14 cellular contexts compared by ENCODE assay signal in genomic region chr19:56162258-56162657, GRCh38. TPM values are rescaled to one million over a fixed set of nuclear protein-coding genes. Genes with fewer than 3 reads are reported as not detected.
DNase-seq lines count a peak whose midpoint lies in the region; ATAC-seq and TF ChIP-seq lines count a peak whose summit lies in the region.
"Had no signal": no experiment of that assay in that cellular context is flagged by ENCODE, and none has a peak within 500 bp of the region (broad histone marks: within the 10 kb centered on the region; RNA-seq: fewer than 3 reads in every experiment).

No MANE protein-coding gene starts in this region.

- H3K4me2 ChIP-seq in Loucy (ENCODE audit: low read depth, low read length, poor library complexity, severe bottlenecking): peak overlapping the region; percentile 39

- no peaks in the 10 kb centered on the region for H3K9me2 ChIP-seq in Loucy (replicated peaks; ENCODE audit: low read depth, low read length)

- peaks cover 24% of the 10 kb centered on the region for H3K4me1 ChIP-seq in Loucy (ENCODE audit: insufficient read depth, low read length, poor library complexity, severe bottlenecking)

- no peak overlapping the region for H3K9ac ChIP-seq in Loucy (ENCODE audit: low read depth, low read length, poor library complexity, severe bottlenecking)

- H3K27me3 ChIP-seq in Loucy (ENCODE audit: insufficient read depth, low read length, poor library complexity, severe bottlenecking): no peaks in the 10 kb centered on the region
- H3K27me3 ChIP-seq: MG63 had no signal

- ATAC-seq in memory B cell (ENCODE audit: low read depth) (peak; percentile 26), GM21576 (IDR thresholded peaks at IDR 0.05; ENCODE audit: unreplicated experiment) (no peak), GM21723 (IDR thresholded peaks at IDR 0.05; ENCODE audit: unreplicated experiment) (no peak)

- H4K20me1 ChIP-seq in Loucy (ENCODE audit: insufficient read depth, low read length, poor library complexity, severe bottlenecking): no peaks in the 10 kb centered on the region

- H3K9me3 ChIP-seq in Loucy (ENCODE audit: insufficient read depth, low read depth, low read length): no peaks in the 10 kb centered on the region
- H3K9me3 ChIP-seq: MG63 had no signal

- H2AFZ ChIP-seq in Loucy (ENCODE audit: low read length): no peak overlapping the region

- no peak for TF ChIP-seq CTCF in Loucy (conservative IDR thresholded peaks at IDR 0.05; ENCODE audit: low read length)
- TF ChIP-seq CTCF in nephron progenitor cell (IDR thresholded peaks at IDR 0.05): no peak

- H3K79me2 ChIP-seq in Loucy (ENCODE audit: insufficient read depth, low read length): no peaks in the 10 kb centered on the region

- H3K27me3 Mint-ChIP-seq in activated naive CD8-positive, alpha-beta T cell treated with anti-CD3 and anti-CD28 coated beads for 36 hours: peaks cover 8% of the 10 kb centered on the region
- H3K27me3 Mint-ChIP-seq in memory B cell (peaks cover 7% of the 10 kb centered on the region), nephron progenitor cell (ENCODE audit: low read depth, poor library complexity) (peaks cover 17% of the 10 kb centered on the region)
- H3K27me3 Mint-ChIP-seq: CD4-positive, alpha-beta T cell had no signal

- DNase-seq in ELR (ENCODE audit: low read depth): peak; percentile 54
- DNase-seq in activated naive CD8-positive, alpha-beta T cell treated with anti-CD3 and anti-CD28 coated beads for 36 hours: peak; percentile 33
- DNase-seq in memory B cell (ENCODE audit: low spot score in 2 of 2): no peak
- no peak for DNase-seq in stimulated activated naive CD4-positive, alpha-beta T cell (lab: John Stamatoyannopoulos, UW)
- DNase-seq in nephron progenitor cell: no peak
- DNase-seq: CD4-positive, alpha-beta T cell; MG63; SHP77 had no signal

- no peaks in the 10 kb centered on the region for H3K9me3 Mint-ChIP-seq in activated naive CD8-positive, alpha-beta T cell treated with anti-CD3 and anti-CD28 coated beads for 36 hours
- H3K9me3 Mint-ChIP-seq in memory B cell (peaks cover 3% of the 10 kb centered on the region), nephron progenitor cell (no peaks in the 10 kb centered on the region)
- H3K9me3 Mint-ChIP-seq: CD4-positive, alpha-beta T cell had no signal

- H3K4me3 Mint-ChIP-seq in activated naive CD8-positive, alpha-beta T cell treated with anti-CD3 and anti-CD28 coated beads for 36 hours: no peak overlapping the region
- no peak overlapping the region for H3K4me3 Mint-ChIP-seq in memory B cell
- H3K4me3 Mint-ChIP-seq in nephron progenitor cell: no peak overlapping the region
- H3K4me3 Mint-ChIP-seq: CD4-positive, alpha-beta T cell had no signal

- H3K4me3 ChIP-seq in Loucy (ENCODE audit: low read length, poor library complexity, severe bottlenecking): no peak overlapping the region
- H3K4me3 ChIP-seq: MG63 had no signal

- peak overlapping the region; percentile 3 for H3K27ac Mint-ChIP-seq in activated naive CD8-positive, alpha-beta T cell treated with anti-CD3 and anti-CD28 coated beads for 36 hours
- H3K27ac Mint-ChIP-seq in memory B cell: no peak overlapping the region
- H3K27ac Mint-ChIP-seq in nephron progenitor cell: no peak overlapping the region
- H3K27ac Mint-ChIP-seq: CD4-positive, alpha-beta T cell had no signal

- H3K36me3 Mint-ChIP-seq in activated naive CD8-positive, alpha-beta T cell treated with anti-CD3 and anti-CD28 coated beads for 36 hours: peaks cover 10% of the 10 kb centered on the region
- H3K36me3 Mint-ChIP-seq in memory B cell (peaks cover 16% of the 10 kb centered on the region), nephron progenitor cell (ENCODE audit: low read depth) (peaks cover 24% of the 10 kb centered on the region)

- H3K36me3 ChIP-seq in Loucy (ENCODE audit: insufficient read depth, low read length): peaks cover 24% of the 10 kb centered on the region; the same call in 1 of the 2 replicates
- H3K36me3 ChIP-seq: MG63 had no signal

- no peaks in the 10 kb centered on the region for H3F3A ChIP-seq in Loucy (ENCODE audit: low read depth)

- H3K4me1 Mint-ChIP-seq in activated naive CD8-positive, alpha-beta T cell treated with anti-CD3 and anti-CD28 coated beads for 36 hours: no peaks in the 10 kb centered on the region
- peaks cover 10% of the 10 kb centered on the region for H3K4me1 Mint-ChIP-seq in memory B cell
- no peaks in the 10 kb centered on the region for H3K4me1 Mint-ChIP-seq in nephron progenitor cell

RNA-seq across cellular contexts. Expression of gene GALP, which starts 13.6 kb away (rescaled TPM):
- not detected for total RNA-seq in activated naive CD8-positive, alpha-beta T cell treated with anti-CD3 and anti-CD28 coated beads for 36 hours
- total RNA-seq: CD4-positive, alpha-beta T cell; fibroblast of lung had no signal

RNA-seq across cellular contexts. Expression of gene ZNF444, which starts 21.2 kb away (rescaled TPM):
- 10 to 100 TPM; 28.6 to 33.7 TPM for total RNA-seq in activated naive CD8-positive, alpha-beta T cell treated with anti-CD3 and anti-CD28 coated beads for 36 hours

RNA-seq across cellular contexts. Expression of gene ZSCAN5B, which starts 35.3 kb away (rescaled TPM):
- total RNA-seq in activated naive CD8-positive, alpha-beta T cell treated with anti-CD3 and anti-CD28 coated beads for 36 hours: not detected
- total RNA-seq: CD4-positive, alpha-beta T cell; fibroblast of lung; NCI-H460; temporal lobe had no signal

RNA-seq across cellular contexts. Expression of gene ZSCAN5C, which starts 39.8 kb away (rescaled TPM):
- not detected for total RNA-seq in activated naive CD8-positive, alpha-beta T cell treated with anti-CD3 and anti-CD28 coated beads for 36 hours
- total RNA-seq: CD4-positive, alpha-beta T cell; fibroblast of lung; NCI-H460; temporal lobe had no signal

RNA-seq across cellular contexts. Expression of gene ZNF787, which starts 41.2 kb away (rescaled TPM):
- 10 to 100 TPM; 34.2 to 35.6 TPM for total RNA-seq in activated naive CD8-positive, alpha-beta T cell treated with anti-CD3 and anti-CD28 coated beads for 36 hours

Comparison
In these comparisons a context has a peak if more than half of its experiments do, and no peak if none do; other contexts are left out.
1. DNase-seq: peak in ELR (single experiment) and activated naive CD8-positive, alpha-beta T cell treated with anti-CD3 and anti-CD28 coated beads for 36 hours (single experiment); none in memory B cell (0 of 2), stimulated activated naive CD4-positive, alpha-beta T cell (0 of 6) and nephron progenitor cell (single experiment).